In genomic region chr10:96586419-96587254, GRCh38 we compare ENCODE assay signal across 8 cellular contexts. TPM values are rescaled to one million over a fixed set of nuclear protein-coding genes. Genes with fewer than 3 reads are reported as not detected.
DNase-seq lines count a peak whose midpoint lies in the region; ATAC-seq lines count a peak whose summit lies in the region.

Gene TM9SF3, minus strand, starts transcription at chr10:96587012. Its CDS starts 177 bp downstream, at chr10:96586835.

- H3K9ac ChIP-seq in muscle layer of colon (ENCODE audit: low read length), result peak within 1 kb of the TSS; percentile 83

- peaks cover 33% of the 10 kb centered on the region for H3K4me1 ChIP-seq in muscle layer of colon (ENCODE audit: insufficient read depth, low read length)

- peak within 1 kb of the TSS; percentile 73 to 78 for H3K4me3 ChIP-seq in muscle layer of colon (ENCODE audit: low read depth in 1 of 2, low read length in 2 of 2)

- peak within 1 kb of the TSS; percentile 94 for H3K27ac ChIP-seq in muscle layer of colon (ENCODE audit: low read depth, low read length)

- peak; percentile 72 for ATAC-seq in GM19455 (IDR thresholded peaks at IDR 0.05; ENCODE audit: unreplicated experiment)
- ATAC-seq in esophagus mucosa, result peak; percentile 93

- no peaks in the 10 kb centered on the region for H3K27me3 ChIP-seq in muscle layer of colon (ENCODE audit: control insufficient read depth in 1 of 2, insufficient read depth in 2 of 2, low read length in 2 of 2)

- H3K9me3 ChIP-seq in muscle layer of colon (ENCODE audit: low read length), result no peaks in the 10 kb centered on the region

- DNase-seq in CMK (ENCODE audit: low read depth) (peak; percentile 56), HS-27A (ENCODE audit: low read depth) (peak; percentile 33), OCI-M1 (lab: John Stamatoyannopoulos, UW) (peak; percentile 93)
- peak; percentile 93 for DNase-seq in activated T-cell treated with anti-CD3 and anti-CD28 coated beads, Interleukin-2, amount 50 U/mL, for 1 hour
- peak; percentile 82 for DNase-seq in stimulated activated CD8-positive, alpha-beta memory T cell treated with anti-CD3 and anti-CD28 coated beads, Interleukin-7, amount 100 ng/mL, for 24 hours (ENCODE audit: low read depth)

- no peaks in the 10 kb centered on the region for H3K36me3 ChIP-seq in muscle layer of colon (ENCODE audit: insufficient read depth, low read length)

RNA-seq across cellular contexts. Expression of gene TM9SF3, which starts in this region (rescaled TPM):
- total RNA-seq in esophagus mucosa, result 60.7 TPM

Comparison
In these comparisons a context has a peak if more than half of its experiments do, and no peak if none do; other contexts are left out.
1. Peak in every context shown above with its lines: DNase-seq, ATAC-seq, H3K4me3 ChIP-seq and H3K27ac ChIP-seq.
2. DNase-seq: peak in every context shown above with its lines; median percentile 93 in OCI-M1; 93 in activated T-cell treated with anti-CD3 and anti-CD28 coated beads, Interleukin-2, amount 50 U/mL, for 1 hour; 82 in stimulated activated CD8-positive, alpha-beta memory T cell treated with anti-CD3 and anti-CD28 coated beads, Interleukin-7, amount 100 ng/mL, for 24 hours; 56 in CMK; 33 in HS-27A.